In the genomic region with DNA sequence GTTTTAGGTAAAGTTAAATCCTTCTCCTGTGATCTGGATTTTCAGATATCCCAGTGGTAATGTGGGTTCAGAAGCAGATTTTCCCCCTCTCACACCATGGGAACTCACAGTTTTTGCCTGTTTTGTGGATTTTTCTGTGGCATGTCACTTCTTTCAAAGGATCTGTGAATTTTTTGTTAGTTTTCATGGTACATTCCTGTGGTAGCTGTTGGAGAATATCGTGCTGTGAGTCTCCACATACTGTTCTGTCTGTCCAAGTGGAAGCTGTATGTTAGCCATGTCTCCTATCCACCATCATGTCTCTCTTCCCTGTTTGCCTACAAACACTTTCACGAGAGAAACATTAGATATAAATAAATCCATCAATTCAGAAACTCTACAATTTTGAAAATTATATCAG, we compare ENCODE assay signal across 21 cellular contexts.
"Had no signal": no experiment of that assay in that cellular context is flagged by ENCODE, and none has a peak within 500 bp of the region (broad histone marks: within the 10 kb centered on the region; RNA-seq: fewer than 3 reads in every experiment).

No MANE protein-coding gene starts in this region.

- H3K4me3 ChIP-seq: PC-9, Peyer's patch, SJSA1, SK-N-MC had no signal

- H3K27me3 ChIP-seq: Peyer's patch, SJSA1 had no signal

- ATAC-seq: HepG2, Right ventricle myocardium inferior had no signal

- H3K27ac ChIP-seq: PC-9, Peyer's patch, SJSA1, SK-N-MC had no signal

- H3K36me3 ChIP-seq: Peyer's patch, SJSA1 had no signal

- DNase-seq: IMR-90; Karpas-422; KG1; MM.1S; NCI-H1092 treated with DMSO at 0.1 percent for 48 hours; NCI-H1436; NCI-H187; NCI-H2029 treated with DMSO at 0.1 percent for 48 hours; NCI-H2171 treated with DMSO at 0.1 percent for 48 hours; NCI-H345; NCI-H446 treated with DMSO at 0.1 percent for 48 hours; NCI-H524 treated with DMSO at 0.1 percent for 48 hours; NCI-H774; NK-92 treated with Interleukin-12 subunit alpha and Interleukin-12 subunit beta, amount 100 ng/mL, for 24 hours; PC-9; Peyer's patch; SIG-M5 had no signal

- H3K4me1 ChIP-seq: Peyer's patch, SJSA1 had no signal
